Comparison of ENCODE assay signal across 21 cellular contexts in genomic region chr3:133973249-133973980, GRCh38. TPM values are rescaled to one million over a fixed set of nuclear protein-coding genes. Genes with fewer than 3 reads are reported as not detected.
"Had no signal": no experiment of that assay in that cellular context is flagged by ENCODE, and none has a peak within 500 bp of the region (broad histone marks: within the 10 kb centered on the region; RNA-seq: fewer than 3 reads in every experiment).

No MANE protein-coding gene starts in this region.

- H3K4me1 ChIP-seq: psoas muscle, testis had no signal

- H3K27me3 ChIP-seq: brain microvascular endothelial cell, dorsolateral prefrontal cortex, heart left ventricle, testis, upper lobe of right lung had no signal

- H3K36me3 ChIP-seq: brain microvascular endothelial cell, heart left ventricle had no signal

- ATAC-seq: activated CD8-positive, alpha-beta memory T cell treated with anti-CD3 and anti-CD28 coated beads, Interleukin-2, amount 10 ng/mL, durations not matched to agents 7 days and 5 days; esophagus mucosa; heart left ventricle; natural killer cell treated with Interleukin-12 subunit alpha and Interleukin-12 subunit beta and Interleukin-15 and Interleukin-18, amount 100 ng/mL, for 72 hours; upper lobe of right lung had no signal

- H3K4me3 ChIP-seq: dorsolateral prefrontal cortex, heart left ventricle, psoas muscle, testis, upper lobe of right lung had no signal

- H3K9me3 ChIP-seq: psoas muscle, testis, upper lobe of right lung had no signal

- DNase-seq: activated CD4-positive, alpha-beta T cell treated with anti-CD3 and anti-CD28 coated beads, Interleukin-2, amount 50 U/mL, for 48 hours; activated CD4-positive, CD25-positive, alpha-beta regulatory T cell treated with anti-CD3 and anti-CD28 coated beads, Interleukin-2, amount 50 U/mL, for 72 hours; activated CD8-positive, alpha-beta memory T cell treated with anti-CD3 and anti-CD28 coated beads, Interleukin-2, amount 10 ng/mL, durations not matched to agents 7 days and 5 days; activated effector memory CD4-positive, alpha-beta T cell treated with Interleukin-2 at 50 U/mL for 16 hours; activated T-cell treated with anti-CD3 and anti-CD28 coated beads, Interleukin-2, amount 50 U/mL, for 24 hours; amniotic stem cell; brain microvascular endothelial cell; cerebellar nuclear complex; heart left ventricle; psoas muscle; stimulated activated CD4-positive, alpha-beta T cell treated with anti-CD3 and anti-CD28 coated beads, Interleukin-4, amount 100 ng/mL, for 1 hour; stimulated activated CD8-positive, alpha-beta memory T cell treated with anti-CD3 and anti-CD28 coated beads, Interleukin-4, amount 100 ng/mL, for 48 hours; testis; upper lobe of right lung had no signal

- H3K27ac ChIP-seq: brain microvascular endothelial cell, dorsolateral prefrontal cortex, heart left ventricle, psoas muscle, testis, upper lobe of right lung had no signal

- FAIRE-seq: endometrium, frontal cortex, islet of Langerhans had no signal

RNA-seq across cellular contexts. Expression of gene SLCO2A1, which starts 56.3 kb away (rescaled TPM):
- total RNA-seq: activated CD8-positive, alpha-beta memory T cell treated with anti-CD3 and anti-CD28 coated beads, Interleukin-2, amount 10 ng/mL, durations not matched to agents 7 days and 5 days; natural killer cell treated with Interleukin-12 subunit alpha and Interleukin-12 subunit beta and Interleukin-15 and Interleukin-18, amount 100 ng/mL, for 72 hours; T-helper 2 cell treated with Interferon-gamma antibody and Interleukin-4, amounts not matched to agents 100 ng/mL and 5 ng/mL, for 36 hours had no signal
